Comparison of ENCODE assay signal across 11 cellular contexts in genomic region chr12:47946413-47947107, GRCh38. TPM values are rescaled to one million over a fixed set of nuclear protein-coding genes. Genes with fewer than 3 reads are reported as not detected.
DNase-seq lines count a peak whose midpoint lies in the region; ATAC-seq and TF ChIP-seq lines count a peak whose summit lies in the region.
"Had no signal": no experiment of that assay in that cellular context is flagged by ENCODE, and none has a peak within 500 bp of the region (broad histone marks: within the 10 kb centered on the region; RNA-seq: fewer than 3 reads in every experiment).

No MANE protein-coding gene starts in this region.

- peak overlapping the region; percentile 93 for H2AFZ ChIP-seq in mammary epithelial cell (ENCODE audit: low read depth, low read length)

- no peaks in the 10 kb centered on the region for H3K79me2 ChIP-seq in mammary epithelial cell (ENCODE audit: insufficient read depth, low read length)

- peak overlapping the region; percentile 68 for H3K27ac ChIP-seq in mammary epithelial cell (ENCODE audit: insufficient read depth, low read depth, low read length)
- H3K27ac ChIP-seq in CD4-positive, alpha-beta T cell (ENCODE audit: low read depth, low read length) = no peak overlapping the region

- POLR2A ChIA-PET in CD4-positive, alpha-beta T cell (lab: Charles Lee) = no interaction called here

- 13% methylated on average over 13 of the region's 20 CpGs for WGBS in mammary epithelial cell (ENCODE audit: low coverage, missing lambda C conversion rate)

- H3K27me3 Mint-ChIP-seq in activated naive CD8-positive, alpha-beta T cell treated with anti-CD3 and anti-CD28 coated beads for 36 hours = peaks cover 21% of the 10 kb centered on the region
- H3K27me3 Mint-ChIP-seq in CD4-positive, alpha-beta T cell = peaks cover 5% of the 10 kb centered on the region
- H3K27me3 Mint-ChIP-seq in activated T-helper 1 cell treated with anti-CD3 and anti-CD28 coated beads, Interleukin-12 subunit alpha, Interleukin-12 subunit beta, Interleukin-2, Interleukin-4 antibody, amounts not matched to agents 30 ng/mL and 10 ng/mL and 1 ng/mL, durations not matched to agents 14 hours and 24 hours and 36 hours (ENCODE audit: insufficient read depth) = peaks cover 18% of the 10 kb centered on the region

- dilution Hi-C loops in mammary epithelial cell (cut with HindIII; ENCODE audit: low sequenced_read_pairs) = no loop called here

- H3K27ac Mint-ChIP-seq in activated naive CD8-positive, alpha-beta T cell treated with anti-CD3 and anti-CD28 coated beads for 36 hours = no peak overlapping the region
- no peak overlapping the region for H3K27ac Mint-ChIP-seq in CD4-positive, alpha-beta T cell
- H3K27ac Mint-ChIP-seq in activated T-helper 1 cell treated with anti-CD3 and anti-CD28 coated beads, Interleukin-12 subunit alpha, Interleukin-12 subunit beta, Interleukin-2, Interleukin-4 antibody, amounts not matched to agents 30 ng/mL and 10 ng/mL and 1 ng/mL, durations not matched to agents 14 hours and 24 hours and 36 hours = no peak overlapping the region

- no peaks in the 10 kb centered on the region for H3K36me3 ChIP-seq in mammary epithelial cell (ENCODE audit: insufficient read depth, low read length)

- ATAC-seq in omental fat pad (ENCODE audit: low FRiP score) = peak; percentile 12
- no peak for ATAC-seq in CD4-positive, alpha-beta T cell (ENCODE audit: poor library complexity)

- H3K4me1 ChIP-seq in mammary epithelial cell (ENCODE audit: insufficient read depth, low read length) = peaks cover 69% of the 10 kb centered on the region

- no peak overlapping the region for H3K4me3 ChIP-seq in mammary epithelial cell (replicated peaks in 1 of 3; ENCODE audit: insufficient read depth in 1 of 3, low read depth in 2 of 3, low read length in 3 of 3)

- H3K27me3 ChIP-seq in mammary epithelial cell (ENCODE audit: insufficient read depth, low read length) = no peaks in the 10 kb centered on the region
- H3K27me3 ChIP-seq in CD4-positive, alpha-beta T cell (ENCODE audit: control insufficient read depth, insufficient read depth, low read length) = peaks cover 4% of the 10 kb centered on the region

- in situ Hi-C loops in mammary epithelial cell (cut with MboI; ENCODE audit: low sequenced_read_pairs in 2 of 2) = loop anchor here in 1 of 2 donors (5.0 kb wide), 1 partner anchor 44 kb away; the partner anchor contains the start of gene VDR

- no peaks in the 10 kb centered on the region for H3K36me3 Mint-ChIP-seq in activated naive CD8-positive, alpha-beta T cell treated with anti-CD3 and anti-CD28 coated beads for 36 hours
- H3K36me3 Mint-ChIP-seq in CD4-positive, alpha-beta T cell (ENCODE audit: low read depth) = no peaks in the 10 kb centered on the region
- no peaks in the 10 kb centered on the region for H3K36me3 Mint-ChIP-seq in activated T-helper 1 cell treated with anti-CD3 and anti-CD28 coated beads, Interleukin-12 subunit alpha, Interleukin-12 subunit beta, Interleukin-2, Interleukin-4 antibody, amounts not matched to agents 30 ng/mL and 10 ng/mL and 1 ng/mL, durations not matched to agents 14 hours and 24 hours and 36 hours (ENCODE audit: low read depth)

- H4K20me1 ChIP-seq in mammary epithelial cell (ENCODE audit: insufficient read depth, low read length) = no peaks in the 10 kb centered on the region

- no peaks in the 10 kb centered on the region for H3K9me3 ChIP-seq in mammary epithelial cell (replicated peaks; ENCODE audit: insufficient read depth, low read length)
- H3K9me3 ChIP-seq in CD4-positive, alpha-beta T cell (ENCODE audit: control insufficient read depth, low read length) = no peaks in the 10 kb centered on the region

- CTCF ChIA-PET in mammary epithelial cell (lab: Charles Lee; ENCODE audit: low non-redundant PET) = interaction anchor here (0.5 to 1.2 kb wide), 2 partner anchors 17 to 240 kb away, joined by 3 to 7 read pairs; partner anchors contain the start of genes RPAP3 and TMEM106C
- CTCF ChIA-PET in CD4-positive, alpha-beta T cell (lab: Charles Lee) = no interaction called here

- no peaks in the 10 kb centered on the region for H3K9me3 Mint-ChIP-seq in activated naive CD8-positive, alpha-beta T cell treated with anti-CD3 and anti-CD28 coated beads for 36 hours
- no peaks in the 10 kb centered on the region for H3K9me3 Mint-ChIP-seq in CD4-positive, alpha-beta T cell
- no peaks in the 10 kb centered on the region for H3K9me3 Mint-ChIP-seq in activated T-helper 1 cell treated with anti-CD3 and anti-CD28 coated beads, Interleukin-12 subunit alpha, Interleukin-12 subunit beta, Interleukin-2, Interleukin-4 antibody, amounts not matched to agents 30 ng/mL and 10 ng/mL and 1 ng/mL, durations not matched to agents 14 hours and 24 hours and 36 hours

- DNase-seq in GF-D8 (lab: John Stamatoyannopoulos, UW) (peak; percentile 51), NOMO-1 (lab: John Stamatoyannopoulos, UW; ENCODE audit: unreplicated experiment in 2 of 2) (peak; percentile 84 to 89), mammary epithelial cell (peak; percentile 63), omental fat pad (ENCODE audit: low spot score) (no peak), NCI-H2029 treated with DMSO at 0.1 percent for 48 hours (lab: John Stamatoyannopoulos, UW) (no peak)
- no peak for DNase-seq in activated naive CD8-positive, alpha-beta T cell treated with anti-CD3 and anti-CD28 coated beads for 36 hours
- no peak for DNase-seq in CD4-positive, alpha-beta T cell
- no peak for DNase-seq in activated T-helper 1 cell treated with anti-CD3 and anti-CD28 coated beads, Interleukin-12 subunit alpha, Interleukin-12 subunit beta, Interleukin-2, Interleukin-4 antibody, amounts not matched to agents 30 ng/mL and 10 ng/mL and 1 ng/mL, durations not matched to agents 14 hours and 24 hours and 36 hours (ENCODE audit: low spot score)
- DNase-seq: DND-41, HCEC 1CT, NCI-H187 treated with DMSO at 0.1 percent for 48 hours had no signal

- no peak for TF ChIP-seq CTCF in mammary epithelial cell (conservative IDR thresholded peaks at IDR 0.05 in 1 of 2, IDR thresholded peaks at IDR 0.05 in 1 of 2; ENCODE audit: extremely low read depth in 1 of 2, insufficient read depth in 1 of 2, low read depth in 1 of 2, low read length in 2 of 2)
- no peak for TF ChIP-seq CTCF in omental fat pad (IDR thresholded peaks at IDR 0.05)
- no peak for TF ChIP-seq CTCF in CD4-positive, alpha-beta T cell (IDR thresholded peaks at IDR 0.05)

- H3K4me3 Mint-ChIP-seq in activated naive CD8-positive, alpha-beta T cell treated with anti-CD3 and anti-CD28 coated beads for 36 hours = no peak overlapping the region
- no peak overlapping the region for H3K4me3 Mint-ChIP-seq in CD4-positive, alpha-beta T cell
- no peak overlapping the region for H3K4me3 Mint-ChIP-seq in activated T-helper 1 cell treated with anti-CD3 and anti-CD28 coated beads, Interleukin-12 subunit alpha, Interleukin-12 subunit beta, Interleukin-2, Interleukin-4 antibody, amounts not matched to agents 30 ng/mL and 10 ng/mL and 1 ng/mL, durations not matched to agents 14 hours and 24 hours and 36 hours

- peaks cover 1% of the 10 kb centered on the region for H3K4me1 Mint-ChIP-seq in activated naive CD8-positive, alpha-beta T cell treated with anti-CD3 and anti-CD28 coated beads for 36 hours
- H3K4me1 Mint-ChIP-seq in CD4-positive, alpha-beta T cell (ENCODE audit: low read depth) = no peaks in the 10 kb centered on the region
- peaks cover 12% of the 10 kb centered on the region for H3K4me1 Mint-ChIP-seq in activated T-helper 1 cell treated with anti-CD3 and anti-CD28 coated beads, Interleukin-12 subunit alpha, Interleukin-12 subunit beta, Interleukin-2, Interleukin-4 antibody, amounts not matched to agents 30 ng/mL and 10 ng/mL and 1 ng/mL, durations not matched to agents 14 hours and 24 hours and 36 hours (ENCODE audit: low read depth)

- no peak overlapping the region for H3K9ac ChIP-seq in mammary epithelial cell (ENCODE audit: insufficient read depth, low read length)

- no TSS peak for BruUV-seq in mammary epithelial cell (replicated peaks; lab: Mats Ljungman, UMichigan)

- intact Hi-C loops in mammary epithelial cell (cut with micrococcal nuclease) = loop anchor here (2.0 to 5.0 kb wide), 2 partner anchors 84 to 221 kb away; no protein-coding TSS in a partner anchor
- intact Hi-C loops in CD4-positive, alpha-beta T cell (cut with DNase I, micrococcal nuclease) = loop anchor here (5.0 to 10.0 kb wide), 5 partner anchors 74 to 668 kb away; no protein-coding TSS in a partner anchor
- intact Hi-C loops in activated T-helper 1 cell treated with anti-CD3 and anti-CD28 coated beads, Interleukin-12 subunit alpha, Interleukin-12 subunit beta, Interleukin-2, Interleukin-4 antibody, amounts not matched to agents 30 ng/mL and 10 ng/mL and 1 ng/mL, durations not matched to agents 14 hours and 24 hours and 36 hours (cut with micrococcal nuclease) = loop anchor here (5.0 kb wide), 1 partner anchor 84 kb away; no protein-coding TSS in a partner anchor

- H3K4me2 ChIP-seq in mammary epithelial cell (ENCODE audit: insufficient read depth, low read depth, low read length) = peak overlapping the region; percentile 59

RNA-seq across cellular contexts. Expression of gene TMEM106C, which starts 16.8 kb away (rescaled TPM):
- total RNA-seq in mammary epithelial cell (10 to 100 TPM; 82.5 to 90.2 TPM), omental fat pad (10 to 100 TPM; 27.3 to 87.5 (median 62.1) TPM)
- 231 TPM for polyA plus RNA-seq in mammary epithelial cell
- polyA minus RNA-seq in mammary epithelial cell = 220 TPM
- total RNA-seq in activated naive CD8-positive, alpha-beta T cell treated with anti-CD3 and anti-CD28 coated beads for 36 hours = 100 to 1,000 TPM; 158 to 168 TPM
- 10 to 100 TPM; 17.4 to 20.3 TPM for total RNA-seq in CD4-positive, alpha-beta T cell
- 139 and 143 TPM in 2 replicates for total RNA-seq in activated T-helper 1 cell treated with anti-CD3 and anti-CD28 coated beads, Interleukin-12 subunit alpha, Interleukin-12 subunit beta, Interleukin-2, Interleukin-4 antibody, amounts not matched to agents 30 ng/mL and 10 ng/mL and 1 ng/mL, durations not matched to agents 14 hours and 24 hours and 36 hours

RNA-seq across cellular contexts. Expression of gene VDR, which starts 41.8 kb away (rescaled TPM):
- 10 to 100 TPM; 71.8 to 89.5 TPM for total RNA-seq in mammary epithelial cell
- polyA plus RNA-seq in mammary epithelial cell = 105 TPM
- 129 TPM for polyA minus RNA-seq in mammary epithelial cell
- total RNA-seq in omental fat pad = 1 to 10 TPM; 2.8 to 10.0 (median 6.3) TPM
- 10 to 100 TPM; 55.8 TPM for total RNA-seq in activated naive CD8-positive, alpha-beta T cell treated with anti-CD3 and anti-CD28 coated beads for 36 hours
- total RNA-seq in CD4-positive, alpha-beta T cell = 1 to 10 TPM in 1 of 2 experiments, under 1 TPM in 1; 0.93 to 1.6 TPM
- total RNA-seq in activated T-helper 1 cell treated with anti-CD3 and anti-CD28 coated beads, Interleukin-12 subunit alpha, Interleukin-12 subunit beta, Interleukin-2, Interleukin-4 antibody, amounts not matched to agents 30 ng/mL and 10 ng/mL and 1 ng/mL, durations not matched to agents 14 hours and 24 hours and 36 hours = 305 and 318 TPM in 2 replicates

RNA-seq across cellular contexts. Expression of gene COL2A1, which starts 57.7 kb away (rescaled TPM):
- total RNA-seq in mammary epithelial cell = 1 to 10 TPM in 1 of 2 donors, under 1 TPM in 1; 0.61 to 7.7 TPM
- polyA plus RNA-seq in mammary epithelial cell = 0.78 TPM
- polyA minus RNA-seq in mammary epithelial cell = not detected
- total RNA-seq in omental fat pad = under 1 TPM in 2 of 4 donors, not detected in 2; 0.12 to 0.56 TPM
- under 1 TPM in 1 of 2 experiments, not detected in 1; 0.04 TPM for total RNA-seq in activated naive CD8-positive, alpha-beta T cell treated with anti-CD3 and anti-CD28 coated beads for 36 hours
- total RNA-seq in CD4-positive, alpha-beta T cell = not detected
- 0.08 TPM in 1 of 2 replicates, not detected in the other for total RNA-seq in activated T-helper 1 cell treated with anti-CD3 and anti-CD28 coated beads, Interleukin-12 subunit alpha, Interleukin-12 subunit beta, Interleukin-2, Interleukin-4 antibody, amounts not matched to agents 30 ng/mL and 10 ng/mL and 1 ng/mL, durations not matched to agents 14 hours and 24 hours and 36 hours

Comparison
In these comparisons a context has a peak if more than half of its experiments do, and no peak if none do; other contexts are left out.
1. DNase-seq: peak in GF-D8 (single experiment), NOMO-1 (2 of 2) and mammary epithelial cell (single experiment); none in omental fat pad (single experiment), NCI-H2029 treated with DMSO at 0.1 percent for 48 hours (single experiment), activated naive CD8-positive, alpha-beta T cell treated with anti-CD3 and anti-CD28 coated beads for 36 hours (single experiment), CD4-positive, alpha-beta T cell (0 of 10) and activated T-helper 1 cell treated with anti-CD3 and anti-CD28 coated beads, Interleukin-12 subunit alpha, Interleukin-12 subunit beta, Interleukin-2, Interleukin-4 antibody, amounts not matched to agents 30 ng/mL and 10 ng/mL and 1 ng/mL, durations not matched to agents 14 hours and 24 hours and 36 hours (single experiment).
2. RNA of gene VDR, which starts 41.8 kb away (total RNA-seq): 305 to 318 TPM in activated T-helper 1 cell treated with anti-CD3 and anti-CD28 coated beads, Interleukin-12 subunit alpha, Interleukin-12 subunit beta, Interleukin-2, Interleukin-4 antibody, amounts not matched to agents 30 ng/mL and 10 ng/mL and 1 ng/mL, durations not matched to agents 14 hours and 24 hours and 36 hours, 71.8 to 89.5 TPM in mammary epithelial cell and 55.8 TPM in activated naive CD8-positive, alpha-beta T cell treated with anti-CD3 and anti-CD28 coated beads for 36 hours; 2.8 to 10.0 TPM in omental fat pad and 0.93 to 1.6 TPM in CD4-positive, alpha-beta T cell; every median in the first group is over 4 times any median in the second.